Comparison of ENCODE assay signal across 12 cellular contexts in genomic region chr7:44636926-44637325, GRCh38. TPM values are rescaled to one million over a fixed set of nuclear protein-coding genes. Genes with fewer than 3 reads are reported as not detected.
DNase-seq lines count a peak whose midpoint lies in the region; ATAC-seq and TF ChIP-seq lines count a peak whose summit lies in the region.
"Had no signal": no experiment of that assay in that cellular context is flagged by ENCODE, and none has a peak within 500 bp of the region (broad histone marks: within the 10 kb centered on the region; RNA-seq: fewer than 3 reads in every experiment).

No MANE protein-coding gene starts in this region.

- TF ChIP-seq CTCF in upper lobe of left lung (IDR thresholded peaks at IDR 0.05) = no peak

- H3K4me3 Mint-ChIP-seq in stimulated activated naive CD8-positive, alpha-beta T cell treated with anti-CD3 and anti-CD28 coated beads, Interleukin-15, Interleukin-2, amounts not matched to agents 100 ng/mL and 50 ng/mL, for 24 hours = no peak overlapping the region
- no peak overlapping the region for H3K4me3 Mint-ChIP-seq in memory B cell

- peaks cover 16% of the 10 kb centered on the region for H3K36me3 Mint-ChIP-seq in stimulated activated naive CD8-positive, alpha-beta T cell treated with anti-CD3 and anti-CD28 coated beads, Interleukin-15, Interleukin-2, amounts not matched to agents 100 ng/mL and 50 ng/mL, for 24 hours (ENCODE audit: low read depth)
- peaks cover 0 to 29% of the 10 kb centered on the region in 2 donors for H3K36me3 Mint-ChIP-seq in activated naive CD4-positive, alpha-beta T cell treated with anti-CD3 and anti-CD28 coated beads, Interleukin-2, amount 50 U/mL, for 72 hours
- H3K36me3 Mint-ChIP-seq in memory B cell = peaks cover under 1% of the 10 kb centered on the region

- no peak for TF ChIP-seq POLR2A in upper lobe of left lung (IDR thresholded peaks at IDR 0.05)

- TF ChIP-seq EP300 in upper lobe of left lung (IDR thresholded peaks at IDR 0.05) = no peak

- H3K27ac Mint-ChIP-seq in stimulated activated naive CD8-positive, alpha-beta T cell treated with anti-CD3 and anti-CD28 coated beads, Interleukin-15, Interleukin-2, amounts not matched to agents 100 ng/mL and 50 ng/mL, for 24 hours = peak overlapping the region; percentile 97
- H3K27ac Mint-ChIP-seq in activated naive CD4-positive, alpha-beta T cell treated with anti-CD3 and anti-CD28 coated beads, Interleukin-2, amount 50 U/mL, for 72 hours = peak overlapping the region; percentile 97 to 100
- peak overlapping the region; percentile 96 for H3K27ac Mint-ChIP-seq in memory B cell

- H3K4me1 Mint-ChIP-seq in stimulated activated naive CD8-positive, alpha-beta T cell treated with anti-CD3 and anti-CD28 coated beads, Interleukin-15, Interleukin-2, amounts not matched to agents 100 ng/mL and 50 ng/mL, for 24 hours (ENCODE audit: low read depth) = peaks cover 90% of the 10 kb centered on the region
- peaks cover 56% of the 10 kb centered on the region for H3K4me1 Mint-ChIP-seq in memory B cell

- no peaks in the 10 kb centered on the region for H3K9me3 ChIP-seq in upper lobe of left lung

- H3K27ac ChIP-seq in upper lobe of left lung = peak overlapping the region; percentile 85 to 91 (median 86)

- no peak overlapping the region for H3K4me3 ChIP-seq in upper lobe of left lung

- no peak for DNase-seq in stimulated activated naive CD8-positive, alpha-beta T cell treated with anti-CD3 and anti-CD28 coated beads, Interleukin-15, Interleukin-2, amounts not matched to agents 100 U/mL and 50 U/mL, for 24 hours
- no peak for DNase-seq in activated naive CD4-positive, alpha-beta T cell treated with anti-CD3 and anti-CD28 coated beads, Interleukin-2, amount 50 U/mL, for 72 hours (ENCODE audit: low spot score in 2 of 2)
- no peak for DNase-seq in memory B cell (ENCODE audit: low spot score in 2 of 2)
- DNase-seq in upper lobe of left lung = no peak
- no peak for DNase-seq in NCI-H1436 (lab: John Stamatoyannopoulos, UW)
- no peak for DNase-seq in NCI-H2171 (lab: John Stamatoyannopoulos, UW)
- DNase-seq in anterior cingulate cortex (lab: John Stamatoyannopoulos, UW) = no peak
- DNase-seq: brain microvascular endothelial cell; C1 segment of cervical spinal cord; NCI-H226; stimulated activated CD4-positive, alpha-beta T cell treated with anti-CD3 and anti-CD28 coated beads, Interleukin-4, amount 100 ng/mL, for 4 hours had no signal

- H3K36me3 ChIP-seq in upper lobe of left lung = no peaks in the 10 kb centered on the region
- H3K36me3 ChIP-seq: brain microvascular endothelial cell had no signal

- peaks cover 64 to 87% (median 83%) of the 10 kb centered on the region in 4 donors for H3K4me1 ChIP-seq in upper lobe of left lung

- H3K27me3 Mint-ChIP-seq in stimulated activated naive CD8-positive, alpha-beta T cell treated with anti-CD3 and anti-CD28 coated beads, Interleukin-15, Interleukin-2, amounts not matched to agents 100 ng/mL and 50 ng/mL, for 24 hours = no peaks in the 10 kb centered on the region
- no peaks in the 10 kb centered on the region for H3K27me3 Mint-ChIP-seq in memory B cell

- H3K27me3 ChIP-seq in upper lobe of left lung = no peaks in the 10 kb centered on the region
- H3K27me3 ChIP-seq: brain microvascular endothelial cell had no signal

- no peak for ATAC-seq in stimulated activated naive CD8-positive, alpha-beta T cell treated with anti-CD3 and anti-CD28 coated beads, Interleukin-15, Interleukin-2, amounts not matched to agents 100 U/mL and 50 U/mL, for 24 hours
- ATAC-seq in activated naive CD4-positive, alpha-beta T cell treated with anti-CD3 and anti-CD28 coated beads, Interleukin-2, amount 50 U/mL, for 72 hours = no peak
- ATAC-seq in memory B cell (ENCODE audit: low read depth) = no peak
- ATAC-seq in upper lobe of left lung (ENCODE audit: low FRiP score in 2 of 2) = no peak

- 91 to 100% methylated on average over 2 of the region's 2 CpGs for WGBS in upper lobe of left lung, 2 donors

- H3K9me3 Mint-ChIP-seq in stimulated activated naive CD8-positive, alpha-beta T cell treated with anti-CD3 and anti-CD28 coated beads, Interleukin-15, Interleukin-2, amounts not matched to agents 100 ng/mL and 50 ng/mL, for 24 hours = no peaks in the 10 kb centered on the region
- no peaks in the 10 kb centered on the region for H3K9me3 Mint-ChIP-seq in activated naive CD4-positive, alpha-beta T cell treated with anti-CD3 and anti-CD28 coated beads, Interleukin-2, amount 50 U/mL, for 72 hours
- H3K9me3 Mint-ChIP-seq in memory B cell = no peaks in the 10 kb centered on the region

RNA-seq across cellular contexts. Expression of gene OGDH, which starts 30.5 kb away (rescaled TPM):
- 100 to 1,000 TPM in 1 of 2 donors, 10 to 100 TPM in 1; 53.2 to 106 TPM for total RNA-seq in activated naive CD4-positive, alpha-beta T cell treated with anti-CD3 and anti-CD28 coated beads, Interleukin-2, amount 50 U/mL, for 72 hours
- 100 to 1,000 TPM in 4 of 6 donors, 10 to 100 TPM in 2; 76.1 to 160 (median 134) TPM for total RNA-seq in upper lobe of left lung

RNA-seq across cellular contexts. Expression of gene TMED4, which starts 54.9 kb away (rescaled TPM):
- 100 to 1,000 TPM in 1 of 2 donors, 10 to 100 TPM in 1; 67.1 to 114 TPM for total RNA-seq in activated naive CD4-positive, alpha-beta T cell treated with anti-CD3 and anti-CD28 coated beads, Interleukin-2, amount 50 U/mL, for 72 hours
- total RNA-seq in upper lobe of left lung = 100 to 1,000 TPM in 4 of 6 donors, 10 to 100 TPM in 2; 78.8 to 205 (median 126) TPM
